ENCODE assay signal across 15 cellular contexts in genomic region chr13:75120071-75120470, GRCh38.
"Had no signal": no experiment of that assay in that cellular context is flagged by ENCODE, and none has a peak within 500 bp of the region (broad histone marks: within the 10 kb centered on the region; RNA-seq: fewer than 3 reads in every experiment).

No MANE protein-coding gene starts in this region.

- H3K27me3 ChIP-seq: gastrocnemius medialis, heart right ventricle, tibial artery, upper lobe of left lung, uterus had no signal

- H3K9me3 ChIP-seq: gastrocnemius medialis, heart right ventricle, tibial artery, upper lobe of left lung, uterus had no signal

- DNase-seq: effector memory CD4-positive, alpha-beta T cell; gastrocnemius medialis; heart right ventricle; hypothalamus; kidney glomerular epithelial cell; mammary epithelial cell; naive thymus-derived CD4-positive, alpha-beta T cell; nephron progenitor cell; right cardiac atrium; small intestine; stimulated activated CD4-positive, alpha-beta T cell treated with anti-CD3 and anti-CD28 coated beads, Interleukin-2, amount 100 ng/mL, for 48 hours; stimulated activated naive CD4-positive, alpha-beta T cell treated with Interleukin-2 at 50 U/mL for 16 hours; tibial artery; upper lobe of left lung; uterus had no signal

- H3K36me3 Mint-ChIP-seq: naive thymus-derived CD4-positive, alpha-beta T cell had no signal

- H3K27ac ChIP-seq: gastrocnemius medialis, heart right ventricle, tibial artery, upper lobe of left lung, uterus had no signal

- H3K36me3 ChIP-seq: gastrocnemius medialis, heart right ventricle, tibial artery, upper lobe of left lung, uterus had no signal

- H3K4me3 ChIP-seq: gastrocnemius medialis, heart right ventricle, tibial artery, upper lobe of left lung, uterus had no signal

- H3K27ac Mint-ChIP-seq: naive thymus-derived CD4-positive, alpha-beta T cell; nephron progenitor cell had no signal

- H3K4me1 Mint-ChIP-seq: naive thymus-derived CD4-positive, alpha-beta T cell; nephron progenitor cell had no signal

- H3K4me1 ChIP-seq: gastrocnemius medialis, heart right ventricle, tibial artery, upper lobe of left lung, uterus had no signal

- H3K4me3 Mint-ChIP-seq: naive thymus-derived CD4-positive, alpha-beta T cell; nephron progenitor cell had no signal
